Comparison of ENCODE assay signal across 8 cellular contexts in genomic region chr9:123339666-123340414, GRCh38. TPM values are rescaled to one million over a fixed set of nuclear protein-coding genes. Genes with fewer than 3 reads are reported as not detected.
A peak's percentile ranks its signal among the peaks of the same experiment; 100 is the strongest.
DNase-seq lines count a peak whose midpoint lies in the region; ATAC-seq and TF ChIP-seq lines count a peak whose summit lies in the region.

No MANE protein-coding gene starts in this region.

- H3K36me3 ChIP-seq in CD4-positive, alpha-beta memory T cell (ENCODE audit: insufficient read depth, low read length), result no peaks in the 10 kb centered on the region
- H3K36me3 ChIP-seq in stomach smooth muscle (ENCODE audit: control insufficient read depth in 2 of 2, insufficient read depth in 2 of 2, low read length in 2 of 2), result no peaks in the 10 kb centered on the region

- H3K27ac Mint-ChIP-seq in CD4-positive, alpha-beta memory T cell, result peak overlapping the region; percentile 75 to 93 (median 89)
- peak overlapping the region; percentile 93 for H3K27ac Mint-ChIP-seq in activated T-helper 1 cell treated with anti-CD3 and anti-CD28 coated beads, Interleukin-12 subunit alpha, Interleukin-12 subunit beta, Interleukin-2, Interleukin-4 antibody, amounts not matched to agents 30 ng/mL and 10 ng/mL and 1 ng/mL, durations not matched to agents 14 hours and 24 hours and 36 hours
- H3K27ac Mint-ChIP-seq in memory B cell (peak overlapping the region; percentile 100), osteocyte (ENCODE audit: unreplicated experiment) (no peak overlapping the region)

- POLR2A ChIA-PET in CD4-positive, alpha-beta memory T cell (lab: Charles Lee; ENCODE audit: partially characterized antibody), result interaction anchor here (0.7 to 2.9 kb wide), 5 partner anchors 13 to 115 kb away, joined by 3 to 34 read pairs (median 4); partner anchors contain the start of gene STRBP

- no peaks in the 10 kb centered on the region for H3K27me3 Mint-ChIP-seq in CD4-positive, alpha-beta memory T cell
- no peaks in the 10 kb centered on the region for H3K27me3 Mint-ChIP-seq in activated T-helper 1 cell treated with anti-CD3 and anti-CD28 coated beads, Interleukin-12 subunit alpha, Interleukin-12 subunit beta, Interleukin-2, Interleukin-4 antibody, amounts not matched to agents 30 ng/mL and 10 ng/mL and 1 ng/mL, durations not matched to agents 14 hours and 24 hours and 36 hours (ENCODE audit: insufficient read depth)
- H3K27me3 Mint-ChIP-seq in memory B cell (no peaks in the 10 kb centered on the region), osteocyte (ENCODE audit: unreplicated experiment) (no peaks in the 10 kb centered on the region)

- H3K36me3 Mint-ChIP-seq in CD4-positive, alpha-beta memory T cell, result no peaks in the 10 kb centered on the region
- H3K36me3 Mint-ChIP-seq in activated T-helper 1 cell treated with anti-CD3 and anti-CD28 coated beads, Interleukin-12 subunit alpha, Interleukin-12 subunit beta, Interleukin-2, Interleukin-4 antibody, amounts not matched to agents 30 ng/mL and 10 ng/mL and 1 ng/mL, durations not matched to agents 14 hours and 24 hours and 36 hours (ENCODE audit: low read depth), result no peaks in the 10 kb centered on the region
- no peaks in the 10 kb centered on the region for H3K36me3 Mint-ChIP-seq in memory B cell
- no peaks in the 10 kb centered on the region for H3K36me3 Mint-ChIP-seq in osteocyte (ENCODE audit: unreplicated experiment)

- H3K4me3 Mint-ChIP-seq in CD4-positive, alpha-beta memory T cell, result peak overlapping the region; percentile 87 to 95 (median 90)
- peak overlapping the region; percentile 83 for H3K4me3 Mint-ChIP-seq in activated T-helper 1 cell treated with anti-CD3 and anti-CD28 coated beads, Interleukin-12 subunit alpha, Interleukin-12 subunit beta, Interleukin-2, Interleukin-4 antibody, amounts not matched to agents 30 ng/mL and 10 ng/mL and 1 ng/mL, durations not matched to agents 14 hours and 24 hours and 36 hours
- H3K4me3 Mint-ChIP-seq in memory B cell, result peak overlapping the region; percentile 74
- no peak overlapping the region for H3K4me3 Mint-ChIP-seq in osteocyte (ENCODE audit: unreplicated experiment)

- H3K4me1 ChIP-seq in CD4-positive, alpha-beta memory T cell (ENCODE audit: insufficient read depth, low read length), result peaks cover 29% of the 10 kb centered on the region
- peaks cover 33% of the 10 kb centered on the region for H3K4me1 ChIP-seq in stomach smooth muscle (ENCODE audit: control insufficient read depth, insufficient read depth, low read length)

- TF ChIP-seq CTCF in HL-60 (IDR thresholded peaks at IDR 0.05; ENCODE audit: insufficient read depth, low read length) (no peak), osteocyte (IDR thresholded peaks at IDR 0.05) (no peak)

- H3K4me3 ChIP-seq in CD4-positive, alpha-beta memory T cell (ENCODE audit: low read length in 2 of 2), result peak overlapping the region; percentile 42 to 61
- H3K4me3 ChIP-seq in HL-60 (replicated peaks; ENCODE audit: insufficient read depth, low read length) (peak overlapping the region; percentile 23), stomach smooth muscle (ENCODE audit: low read length in 2 of 2) (peak overlapping the region; percentile 26 to 49)

- peaks cover 20 to 36% (median 28%) of the 10 kb centered on the region in 4 donors for H3K4me1 Mint-ChIP-seq in CD4-positive, alpha-beta memory T cell
- H3K4me1 Mint-ChIP-seq in activated T-helper 1 cell treated with anti-CD3 and anti-CD28 coated beads, Interleukin-12 subunit alpha, Interleukin-12 subunit beta, Interleukin-2, Interleukin-4 antibody, amounts not matched to agents 30 ng/mL and 10 ng/mL and 1 ng/mL, durations not matched to agents 14 hours and 24 hours and 36 hours (ENCODE audit: low read depth), result peaks cover 40% of the 10 kb centered on the region
- H3K4me1 Mint-ChIP-seq in memory B cell (peaks cover 72% of the 10 kb centered on the region), osteocyte (ENCODE audit: unreplicated experiment) (peaks cover 22% of the 10 kb centered on the region)

- DNase-seq in CD4-positive, alpha-beta memory T cell, result peak in 4 of 5 donors; percentile 21 to 35 (median 24)
- DNase-seq in HL-60 (ENCODE audit: low read depth in 1 of 2, low spot score in 1 of 2) (no peak), memory B cell (ENCODE audit: low spot score in 2 of 2) (peak in 1 of 2 donors; percentile 47), osteocyte (ENCODE audit: extremely low spot score, unreplicated experiment) (no peak), middle frontal gyrus (ENCODE audit: extremely low spot score, low spot score) (no peak)
- peak; percentile 47 for DNase-seq in activated T-helper 1 cell treated with anti-CD3 and anti-CD28 coated beads, Interleukin-12 subunit alpha, Interleukin-12 subunit beta, Interleukin-2, Interleukin-4 antibody, amounts not matched to agents 30 ng/mL and 10 ng/mL and 1 ng/mL, durations not matched to agents 14 hours and 24 hours and 36 hours (ENCODE audit: low spot score)

- peak overlapping the region in 1 of 2 donors; percentile 39 for H3K9ac ChIP-seq in stomach smooth muscle (ENCODE audit: low read length in 2 of 2)

- peak overlapping the region; percentile 34 for H3K27ac ChIP-seq in CD4-positive, alpha-beta memory T cell (ENCODE audit: low read depth, low read length)
- 0 out of 2 replicates have a peak overlapping the region, but pooled peaks have one; percentile 27 for H3K27ac ChIP-seq in HL-60 (replicated peaks)
- no peak overlapping the region for H3K27ac ChIP-seq in stomach smooth muscle (ENCODE audit: low read length)

- H3K27me3 ChIP-seq in CD4-positive, alpha-beta memory T cell (ENCODE audit: insufficient read depth, low read length), result no peaks in the 10 kb centered on the region
- H3K27me3 ChIP-seq in HL-60 (ENCODE audit: insufficient read depth, poor library complexity, severe bottlenecking) (no peaks in the 10 kb centered on the region), stomach smooth muscle (ENCODE audit: control insufficient read depth in 1 of 2, insufficient read depth in 2 of 2, low read length in 2 of 2) (no peaks in the 10 kb centered on the region)

- CTCF ChIA-PET in CD4-positive, alpha-beta memory T cell (lab: Charles Lee; ENCODE audit: partially characterized antibody), result interaction anchor here (1.0 to 5.4 kb wide), 7 partner anchors 9 to 80 kb away, joined by 3 to 42 read pairs (median 6); no protein-coding TSS in a partner anchor

- H3K9me3 ChIP-seq in CD4-positive, alpha-beta memory T cell (ENCODE audit: control insufficient read depth in 1 of 2, low read length in 2 of 2), result no peaks in the 10 kb centered on the region
- no peaks in the 10 kb centered on the region for H3K9me3 ChIP-seq in stomach smooth muscle (ENCODE audit: control insufficient read depth in 2 of 2, low read length in 2 of 2)

- no peaks in the 10 kb centered on the region for H3K9me3 Mint-ChIP-seq in CD4-positive, alpha-beta memory T cell
- H3K9me3 Mint-ChIP-seq in activated T-helper 1 cell treated with anti-CD3 and anti-CD28 coated beads, Interleukin-12 subunit alpha, Interleukin-12 subunit beta, Interleukin-2, Interleukin-4 antibody, amounts not matched to agents 30 ng/mL and 10 ng/mL and 1 ng/mL, durations not matched to agents 14 hours and 24 hours and 36 hours, result no peaks in the 10 kb centered on the region
- H3K9me3 Mint-ChIP-seq in memory B cell (no peaks in the 10 kb centered on the region), osteocyte (ENCODE audit: unreplicated experiment) (no peaks in the 10 kb centered on the region)

- intact Hi-C loops in CD4-positive, alpha-beta memory T cell (cut with micrococcal nuclease), result loop anchor here (1.0 to 10.0 kb wide), 4 partner anchors 18 to 525 kb away; partner anchors contain the start of gene STRBP
- intact Hi-C loops in activated T-helper 1 cell treated with anti-CD3 and anti-CD28 coated beads, Interleukin-12 subunit alpha, Interleukin-12 subunit beta, Interleukin-2, Interleukin-4 antibody, amounts not matched to agents 30 ng/mL and 10 ng/mL and 1 ng/mL, durations not matched to agents 14 hours and 24 hours and 36 hours (cut with micrococcal nuclease), result loop anchor here (1.0 to 10.0 kb wide), 10 partner anchors 17 to 1248 kb away; partner anchors contain the start of genes PDCL, RC3H2, STRBP and TTLL11

- ATAC-seq in GM21367 (IDR thresholded peaks at IDR 0.05; ENCODE audit: unreplicated experiment) (peak; percentile 35), memory B cell (ENCODE audit: low read depth) (peak; percentile 40)

RNA-seq across cellular contexts. Expression of gene CRB2, which starts 16.2 kb away (rescaled TPM):
- total RNA-seq in CD4-positive, alpha-beta memory T cell, result not detected
- not detected for polyA plus RNA-seq in CD4-positive, alpha-beta memory T cell
- not detected in 2 replicates for total RNA-seq in activated T-helper 1 cell treated with anti-CD3 and anti-CD28 coated beads, Interleukin-12 subunit alpha, Interleukin-12 subunit beta, Interleukin-2, Interleukin-4 antibody, amounts not matched to agents 30 ng/mL and 10 ng/mL and 1 ng/mL, durations not matched to agents 14 hours and 24 hours and 36 hours
- total RNA-seq in osteocyte, result not detected in 2 replicates

Comparison
In these comparisons a context has a peak if more than half of its experiments do, and no peak if none do; other contexts are left out.
1. DNase-seq: peak in CD4-positive, alpha-beta memory T cell (4 of 5) and activated T-helper 1 cell treated with anti-CD3 and anti-CD28 coated beads, Interleukin-12 subunit alpha, Interleukin-12 subunit beta, Interleukin-2, Interleukin-4 antibody, amounts not matched to agents 30 ng/mL and 10 ng/mL and 1 ng/mL, durations not matched to agents 14 hours and 24 hours and 36 hours (single experiment); none in HL-60 (0 of 2), osteocyte (single experiment) and middle frontal gyrus (single experiment).
2. Peak in every context shown above with its lines, with median percentiles within 50 percentile points of each other: H3K4me3 ChIP-seq.